ENCODE assay signal across 8 cellular contexts in the genomic region with DNA sequence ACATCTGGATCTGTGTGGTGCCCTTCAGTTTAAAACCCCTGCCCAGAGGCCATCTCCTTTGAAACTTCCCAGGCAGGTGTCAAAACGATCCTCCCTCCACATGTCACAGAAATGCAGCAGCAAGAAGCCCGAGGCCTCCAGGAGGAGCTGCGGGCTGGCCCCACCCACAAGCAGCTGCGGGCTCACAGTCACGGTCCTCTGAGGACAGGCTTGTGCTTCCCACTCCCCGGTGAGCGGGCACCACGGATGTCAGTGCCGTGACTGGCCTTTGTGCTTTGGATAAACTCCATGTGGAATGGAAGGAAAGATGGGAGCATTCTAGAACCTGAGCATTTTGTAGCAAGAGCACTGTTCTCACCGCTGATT.
DNase-seq lines count a peak whose midpoint lies in the region; TF ChIP-seq lines count a peak whose summit lies in the region.

No MANE protein-coding gene starts in this region.

- H3K36me3 ChIP-seq in parathyroid adenoma (ENCODE audit: control insufficient read depth, insufficient read depth, low read length), result no peaks in the 10 kb centered on the region

- H3K79me2 ChIP-seq in parathyroid adenoma, result no peaks in the 10 kb centered on the region

- TF ChIP-seq CTCF in coronary artery (IDR thresholded peaks at IDR 0.05) (no peak), parathyroid adenoma (IDR thresholded peaks at IDR 0.05) (no peak), GM13976 (IDR thresholded peaks at IDR 0.05; ENCODE audit: borderline replicate concordance, control extremely low read depth, extremely low read depth, insufficient read depth, missing control alignments) (no peak)

- no peak overlapping the region for H3K9ac ChIP-seq in parathyroid adenoma

- no peak for TF ChIP-seq POLR2A in erythroblast (IDR thresholded peaks at IDR 0.05; ENCODE audit: low read length)

- H3K27ac ChIP-seq in coronary artery, result peak overlapping the region in 1 of 2 donors; percentile 74
- peak overlapping the region; percentile 72 for H3K27ac ChIP-seq in parathyroid adenoma

- no peaks in the 10 kb centered on the region for H3K27me3 ChIP-seq in parathyroid adenoma (ENCODE audit: control insufficient read depth, insufficient read depth, low read length)

- no peaks in the 10 kb centered on the region for H3K9me3 ChIP-seq in parathyroid adenoma (ENCODE audit: control insufficient read depth, low read length)

- peak overlapping the region; percentile 62 for H3K4me3 ChIP-seq in coronary artery
- H3K4me3 ChIP-seq in parathyroid adenoma (ENCODE audit: low read depth, low read length), result peak overlapping the region; percentile 12

- H3K4me2 ChIP-seq in parathyroid adenoma (ENCODE audit: low read length), result peak overlapping the region; percentile 63

- peak; percentile 72 for DNase-seq in EH (ENCODE audit: low read depth)
- DNase-seq in NCI-H2196 (lab: John Stamatoyannopoulos, UW; ENCODE audit: unreplicated experiment), result peak; percentile 66
- no peak for DNase-seq in coronary artery (ENCODE audit: low spot score)
- no peak for DNase-seq in erythroblast (lab: John Stamatoyannopoulos, UW)
- DNase-seq in GM13976 (ENCODE audit: low spot score), result no peak
- no peak for DNase-seq in activated CD8-positive, alpha-beta memory T cell treated with anti-CD3 and anti-CD28 coated beads, Interleukin-2, amount 50 U/mL, for 48 hours
- no peak for DNase-seq in globus pallidus (ENCODE audit: low spot score)

- H3K4me1 ChIP-seq in parathyroid adenoma, result peaks cover 7% of the 10 kb centered on the region

- peak overlapping the region; percentile 5 for H2AFZ ChIP-seq in parathyroid adenoma

- in situ Hi-C loops in GM13976 (cut with MboI; ENCODE audit: low sequenced_read_pairs, unreplicated experiment), result no loop called here

Comparison
In these comparisons a context has a peak if more than half of its experiments do, and no peak if none do; other contexts are left out.
1. DNase-seq: peak in EH (single experiment) and NCI-H2196 (single experiment); none in coronary artery (single experiment), erythroblast (0 of 2), GM13976 (single experiment), activated CD8-positive, alpha-beta memory T cell treated with anti-CD3 and anti-CD28 coated beads, Interleukin-2, amount 50 U/mL, for 48 hours (single experiment) and globus pallidus (single experiment).